8 cellular contexts compared by ENCODE assay signal in genomic region chr12:50620050-50620974, GRCh38.
A peak's percentile ranks its signal among the peaks of the same experiment; 100 is the strongest.
DNase-seq lines count a peak whose midpoint lies in the region; ATAC-seq and TF ChIP-seq lines count a peak whose summit lies in the region.

No MANE protein-coding gene starts in this region.

- no peaks in the 10 kb centered on the region for H3K9me3 Mint-ChIP-seq in activated naive CD8-positive, alpha-beta T cell treated with anti-CD3 and anti-CD28 coated beads, Interleukin-2, amount 50 U/mL, for 24 hours

- H3K27me3 Mint-ChIP-seq in activated naive CD8-positive, alpha-beta T cell treated with anti-CD3 and anti-CD28 coated beads, Interleukin-2, amount 50 U/mL, for 24 hours: no peaks in the 10 kb centered on the region

- H3K9me3 ChIP-seq in MG63 (no peaks in the 10 kb centered on the region), upper lobe of left lung (no peaks in the 10 kb centered on the region)

- H3K27ac ChIP-seq in upper lobe of left lung: no peak overlapping the region

- ATAC-seq in activated naive CD8-positive, alpha-beta T cell treated with anti-CD3 and anti-CD28 coated beads, Interleukin-2, amount 50 U/mL, for 24 hours: peak; percentile 87
- ATAC-seq in upper lobe of left lung (ENCODE audit: low FRiP score in 2 of 2) (peak; percentile 67 to 80), GM19328 (IDR thresholded peaks at IDR 0.05; ENCODE audit: unreplicated experiment) (no peak), GM21381 (IDR thresholded peaks at IDR 0.05; ENCODE audit: unreplicated experiment) (no peak)

- TF ChIP-seq CTCF in kidney epithelial cell (IDR thresholded peaks at IDR 0.05; ENCODE audit: insufficient read depth, low read length, poor library complexity, severe bottlenecking) (peak; percentile 15), upper lobe of left lung (IDR thresholded peaks at IDR 0.05) (no peak)

- H3K27ac Mint-ChIP-seq in activated naive CD8-positive, alpha-beta T cell treated with anti-CD3 and anti-CD28 coated beads, Interleukin-2, amount 50 U/mL, for 24 hours: peak overlapping the region; percentile 78

- H3K36me3 ChIP-seq in MG63: no peaks in the 10 kb centered on the region
- no peaks in the 10 kb centered on the region for H3K36me3 ChIP-seq in kidney epithelial cell (ENCODE audit: control insufficient read depth, insufficient read depth, low read length)
- H3K36me3 ChIP-seq in upper lobe of left lung: no peaks in the 10 kb centered on the region

- H3K4me3 Mint-ChIP-seq in activated naive CD8-positive, alpha-beta T cell treated with anti-CD3 and anti-CD28 coated beads, Interleukin-2, amount 50 U/mL, for 24 hours: peak overlapping the region; percentile 30

- no peak overlapping the region for H3K4me3 ChIP-seq in MG63
- no peak overlapping the region for H3K4me3 ChIP-seq in kidney epithelial cell (ENCODE audit: low read depth, low read length)
- H3K4me3 ChIP-seq in upper lobe of left lung: no peak overlapping the region

- peaks cover 2% of the 10 kb centered on the region for H3K36me3 Mint-ChIP-seq in activated naive CD8-positive, alpha-beta T cell treated with anti-CD3 and anti-CD28 coated beads, Interleukin-2, amount 50 U/mL, for 24 hours (ENCODE audit: low read depth)

- peaks cover 17 to 41% (median 29%) of the 10 kb centered on the region in 4 donors for H3K4me1 ChIP-seq in upper lobe of left lung

- H3K27me3 ChIP-seq in MG63 (no peaks in the 10 kb centered on the region), kidney epithelial cell (ENCODE audit: control insufficient read depth, insufficient read depth, low read length) (no peaks in the 10 kb centered on the region), upper lobe of left lung (no peaks in the 10 kb centered on the region)

- TF ChIP-seq POLR2A in upper lobe of left lung (IDR thresholded peaks at IDR 0.05): no peak

- 72 to 80% methylated on average over 9 of the region's 9 CpGs for WGBS in upper lobe of left lung, 2 donors

- peak; percentile 94 for DNase-seq in DMS79 (lab: John Stamatoyannopoulos, UW)
- DNase-seq in MG63: peak; percentile 77
- peak; percentile 19 for DNase-seq in activated naive CD8-positive, alpha-beta T cell treated with anti-CD3 and anti-CD28 coated beads, Interleukin-2, amount 50 U/mL, for 24 hours
- peak; percentile 78 for DNase-seq in kidney epithelial cell (ENCODE audit: low read depth)
- DNase-seq in upper lobe of left lung: no peak
- no peak for DNase-seq in HUDEP-2 (lab: John Stamatoyannopoulos, UW; ENCODE audit: unreplicated experiment in 76 of 76)

- TF ChIP-seq EP300 in upper lobe of left lung (IDR thresholded peaks at IDR 0.05): no peak

- peaks cover 68% of the 10 kb centered on the region for H3K4me1 Mint-ChIP-seq in activated naive CD8-positive, alpha-beta T cell treated with anti-CD3 and anti-CD28 coated beads, Interleukin-2, amount 50 U/mL, for 24 hours

Comparison
In these comparisons a context has a peak if more than half of its experiments do, and no peak if none do; other contexts are left out.
1. DNase-seq: peak in DMS79 (single experiment), MG63 (single experiment), activated naive CD8-positive, alpha-beta T cell treated with anti-CD3 and anti-CD28 coated beads, Interleukin-2, amount 50 U/mL, for 24 hours (single experiment) and kidney epithelial cell (single experiment); none in upper lobe of left lung (0 of 2) and HUDEP-2 (0 of 76).
2. ATAC-seq: peak in activated naive CD8-positive, alpha-beta T cell treated with anti-CD3 and anti-CD28 coated beads, Interleukin-2, amount 50 U/mL, for 24 hours (single experiment) and upper lobe of left lung (2 of 2); none in GM19328 (single experiment) and GM21381 (single experiment).